1 cellular context compared by ENCODE assay signal in genomic region chr13:51675385-51675784, GRCh38.
TF ChIP-seq lines count a peak whose summit lies in the region.

No MANE protein-coding gene starts in this region.

TF ChIP-seq in IMR-90, 13 proteins besides CTCF, POLR2A, EP300 and RAD21 (continued from another document):
- no peak for TF ChIP-seq ELK1 (IDR thresholded peaks at IDR 0.05; ENCODE audit: borderline replicate concordance, low read depth, low read length)
- no peak for TF ChIP-seq MAFK (IDR thresholded peaks at IDR 0.05; ENCODE audit: low read depth, low read length)
- no peak for TF ChIP-seq RFX5 (IDR thresholded peaks at IDR 0.05; ENCODE audit: low read depth, low read length)
- no peak for TF ChIP-seq CEBPB (IDR thresholded peaks at IDR 0.05; ENCODE audit: low read depth, low read length)
TF ChIP-seq in IMR-90: peak in this region for 0.
